Comparison of ENCODE assay signal across 25 cellular contexts in genomic region chr10:18417950-18418527, GRCh38.
"Had no signal": no experiment of that assay in that cellular context is flagged by ENCODE, and none has a peak within 500 bp of the region (broad histone marks: within the 10 kb centered on the region; RNA-seq: fewer than 3 reads in every experiment).

No MANE protein-coding gene starts in this region.

- H3K4me1 Mint-ChIP-seq: natural killer cell; stimulated activated effector memory CD8-positive, alpha-beta T cell treated with anti-CD3 and anti-CD28 coated beads, Interleukin-12 subunit alpha, Interleukin-12 subunit beta, amount 100 ng/mL, for 72 hours had no signal

- H3K36me3 ChIP-seq: adrenal gland, right lobe of liver, stomach, WERI-Rb-1 had no signal

- H3K27me3 ChIP-seq: adrenal gland, foreskin keratinocyte, right lobe of liver, stomach had no signal

- H3K9me3 ChIP-seq: adrenal gland, right lobe of liver, stomach had no signal

- FAIRE-seq: bronchial epithelial cell, small intestine had no signal

- DNase-seq: activated CD4-positive, alpha-beta T cell treated with anti-CD3 and anti-CD28 coated beads for 1 hour; activated CD4-positive, alpha-beta T cell treated with anti-CD3 and anti-CD28 coated beads, Interleukin-2, amount 50 U/mL, for 48 hours; activated gamma-delta T cell treated with Interleukin-2 at 50 U/mL for 16 hours; activated T-cell treated with anti-CD3 and anti-CD28 coated beads for 4 hours; effector memory CD4-positive, alpha-beta T cell; foreskin keratinocyte; hippocampal formation; islet precursor cell; left colon; natural killer cell; right lobe of liver; small intestine; stimulated activated CD4-positive, alpha-beta T cell treated with anti-CD3 and anti-CD28 coated beads, Interleukin-4, amount 100 ng/mL, for 24 hours; stomach; WERI-Rb-1 had no signal

- H3K79me2 ChIP-seq: parathyroid adenoma had no signal

- H3K4me3 ChIP-seq: adrenal gland, lung, right lobe of liver, stomach had no signal

- H3K9ac ChIP-seq: parathyroid adenoma had no signal

- H3K4me1 ChIP-seq: adrenal gland, foreskin keratinocyte, parathyroid adenoma had no signal

- H2AFZ ChIP-seq: parathyroid adenoma had no signal

- H3K4me3 Mint-ChIP-seq: activated T-helper 1 cell treated with anti-CD3 and anti-CD28 coated beads, Interleukin-12 subunit alpha, Interleukin-12 subunit beta, Interleukin-2, Interleukin-4 antibody, amounts not matched to agents 30 ng/mL and 10 ng/mL and 1 ng/mL, durations not matched to agents 14 hours and 24 hours and 36 hours; dendritic cell treated with granulocyte-macrophage colony-stimulating factor and Interleukin-4, amounts not matched to agents 40 ng/mL and 50 ng/mL, for 4 days; natural killer cell; stimulated activated effector memory CD8-positive, alpha-beta T cell treated with anti-CD3 and anti-CD28 coated beads, Interleukin-12 subunit alpha, Interleukin-12 subunit beta, amount 100 ng/mL, for 72 hours; T-helper 1 cell treated with Interleukin-12 subunit alpha and Interleukin-12 subunit beta and Interleukin-4 antibody, amounts not matched to agents 30 μg/mL and 1 μg/mL, for 36 hours; type B pancreatic cell had no signal

- H3K36me3 Mint-ChIP-seq: activated naive CD4-positive, alpha-beta T cell treated with anti-CD3 and anti-CD28 coated beads, Interleukin-2, amount 50 U/mL, for 72 hours; natural killer cell; stimulated activated effector memory CD8-positive, alpha-beta T cell treated with anti-CD3 and anti-CD28 coated beads, Interleukin-12 subunit alpha, Interleukin-12 subunit beta, amount 100 ng/mL, for 72 hours; type B pancreatic cell had no signal

- H3K27ac Mint-ChIP-seq: activated naive CD4-positive, alpha-beta T cell treated with anti-CD3 and anti-CD28 coated beads, Interleukin-2, amount 50 U/mL, for 72 hours; activated T-helper 1 cell treated with anti-CD3 and anti-CD28 coated beads, Interleukin-12 subunit alpha, Interleukin-12 subunit beta, Interleukin-2, Interleukin-4 antibody, amounts not matched to agents 30 ng/mL and 10 ng/mL and 1 ng/mL, durations not matched to agents 14 hours and 24 hours and 36 hours; natural killer cell; stimulated activated effector memory CD8-positive, alpha-beta T cell treated with anti-CD3 and anti-CD28 coated beads, Interleukin-12 subunit alpha, Interleukin-12 subunit beta, amount 100 ng/mL, for 72 hours; T-helper 1 cell treated with Interleukin-12 subunit alpha and Interleukin-12 subunit beta and Interleukin-4 antibody, amounts not matched to agents 30 μg/mL and 1 μg/mL, for 36 hours; type B pancreatic cell had no signal

- H3K27me3 Mint-ChIP-seq: dendritic cell treated with granulocyte-macrophage colony-stimulating factor and Interleukin-4, amounts not matched to agents 40 ng/mL and 50 ng/mL, for 4 days had no signal

- H3K27ac ChIP-seq: foreskin keratinocyte, parathyroid adenoma, right lobe of liver, stomach, WERI-Rb-1 had no signal
